4 cellular contexts compared by ENCODE assay signal in genomic region chr5:177832287-177832686, GRCh38. TPM values are rescaled to one million over a fixed set of nuclear protein-coding genes. Genes with fewer than 3 reads are reported as not detected.
"Had no signal": no experiment of that assay in that cellular context is flagged by ENCODE, and none has a peak within 500 bp of the region (broad histone marks: within the 10 kb centered on the region; RNA-seq: fewer than 3 reads in every experiment).

No MANE protein-coding gene starts in this region.

RNA-seq across cellular contexts. Expression of gene FAM153A, which starts 49.6 kb away (rescaled TPM):
- total RNA-seq: dermis blood vessel endothelial cell, glomerular endothelial cell had no signal
- polyA plus RNA-seq: immature natural killer cell, mammary epithelial cell had no signal
